Comparison of ENCODE assay signal across 3 cellular contexts in the genomic region with DNA sequence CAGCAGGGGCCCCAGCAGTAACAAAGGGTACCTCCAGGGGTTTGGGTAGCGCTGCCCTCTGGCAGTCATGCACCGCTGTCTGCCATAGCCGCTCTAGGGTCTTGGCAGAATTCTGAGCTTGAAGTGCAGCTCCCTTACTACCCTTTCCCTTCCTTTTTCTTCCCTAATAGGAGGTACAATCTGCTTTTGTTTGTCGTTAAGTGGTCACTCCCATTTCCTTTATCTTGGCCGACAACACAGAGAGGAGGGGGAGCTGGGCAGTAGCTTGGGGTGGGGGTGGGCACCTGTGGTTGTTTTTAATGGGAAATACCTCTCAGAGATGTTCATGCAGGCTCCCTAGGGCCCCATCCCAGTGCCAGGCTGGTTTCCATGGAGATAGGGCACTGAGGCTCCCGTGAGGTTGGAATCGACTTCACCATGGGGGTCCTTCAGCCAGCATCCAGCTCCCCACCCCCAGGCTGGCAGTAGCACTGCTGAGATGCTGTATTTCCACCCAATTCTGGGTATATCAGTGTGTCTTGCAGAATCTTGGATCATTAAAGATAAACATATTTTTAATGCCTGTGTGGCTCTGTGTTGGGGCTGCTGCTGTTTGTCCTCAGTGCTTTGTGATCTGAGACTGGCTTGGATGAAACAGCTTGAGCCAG.
TF ChIP-seq lines count a peak whose summit lies in the region.

No MANE protein-coding gene starts in this region.

TF ChIP-seq in IMR-90, 13 proteins besides CTCF, POLR2A, EP300 and RAD21:
- TF ChIP-seq MXI1 (IDR thresholded peaks at IDR 0.05; ENCODE audit: borderline replicate concordance, low read depth, low read length) (no peak), MAFK (IDR thresholded peaks at IDR 0.05; ENCODE audit: low read depth, low read length) (no peak), RFX5 (IDR thresholded peaks at IDR 0.05; ENCODE audit: low read depth, low read length) (no peak), RCOR1 (IDR thresholded peaks at IDR 0.05; ENCODE audit: insufficient replicate concordance, low read length) (no peak), FOS (IDR thresholded peaks at IDR 0.05; ENCODE audit: low read depth, low read length) (no peak), CEBPB (IDR thresholded peaks at IDR 0.05; ENCODE audit: low read depth, low read length) (no peak), MAZ (IDR thresholded peaks at IDR 0.05; ENCODE audit: borderline replicate concordance, low read depth, low read length) (no peak), CHD1 (IDR thresholded peaks at IDR 0.05; ENCODE audit: low read depth, low read length) (no peak), SMC3 (IDR thresholded peaks at IDR 0.05; ENCODE audit: low read depth, low read length) (no peak), NFE2L2 (IDR thresholded peaks at IDR 0.05; ENCODE audit: low read depth, low read length) (no peak)
- TF ChIP-seq, protein P1, sequence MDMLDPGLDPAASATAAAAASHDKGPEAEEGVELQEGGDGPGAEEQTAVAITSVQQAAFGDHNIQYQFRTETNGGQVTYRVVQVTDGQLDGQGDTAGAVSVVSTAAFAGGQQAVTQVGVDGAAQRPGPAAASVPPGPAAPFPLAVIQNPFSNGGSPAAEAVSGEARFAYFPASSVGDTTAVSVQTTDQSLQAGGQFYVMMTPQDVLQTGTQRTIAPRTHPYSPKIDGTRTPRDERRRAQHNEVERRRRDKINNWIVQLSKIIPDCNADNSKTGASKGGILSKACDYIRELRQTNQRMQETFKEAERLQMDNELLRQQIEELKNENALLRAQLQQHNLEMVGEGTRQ (IDR thresholded peaks at IDR 0.05; ENCODE audit: low read depth, low read length), result no peak
TF ChIP-seq in IMR-90: peak in this region for 0.

TF ChIP-seq in HepG2, 621 proteins besides CTCF, POLR2A, EP300 and RAD21:
- no peak for TF ChIP-seq ZNF781 (CRISPR knock-in tag; IDR thresholded peaks at IDR 0.05; ENCODE audit: borderline replicate concordance, not compliant biosample characterization)
- no peak for TF ChIP-seq ZNF7 (CRISPR knock-in tag; IDR thresholded peaks at IDR 0.05)
- TF ChIP-seq ZFP36L2 (CRISPR knock-in tag; IDR thresholded peaks at IDR 0.05), result no peak
- TF ChIP-seq, protein P2, sequence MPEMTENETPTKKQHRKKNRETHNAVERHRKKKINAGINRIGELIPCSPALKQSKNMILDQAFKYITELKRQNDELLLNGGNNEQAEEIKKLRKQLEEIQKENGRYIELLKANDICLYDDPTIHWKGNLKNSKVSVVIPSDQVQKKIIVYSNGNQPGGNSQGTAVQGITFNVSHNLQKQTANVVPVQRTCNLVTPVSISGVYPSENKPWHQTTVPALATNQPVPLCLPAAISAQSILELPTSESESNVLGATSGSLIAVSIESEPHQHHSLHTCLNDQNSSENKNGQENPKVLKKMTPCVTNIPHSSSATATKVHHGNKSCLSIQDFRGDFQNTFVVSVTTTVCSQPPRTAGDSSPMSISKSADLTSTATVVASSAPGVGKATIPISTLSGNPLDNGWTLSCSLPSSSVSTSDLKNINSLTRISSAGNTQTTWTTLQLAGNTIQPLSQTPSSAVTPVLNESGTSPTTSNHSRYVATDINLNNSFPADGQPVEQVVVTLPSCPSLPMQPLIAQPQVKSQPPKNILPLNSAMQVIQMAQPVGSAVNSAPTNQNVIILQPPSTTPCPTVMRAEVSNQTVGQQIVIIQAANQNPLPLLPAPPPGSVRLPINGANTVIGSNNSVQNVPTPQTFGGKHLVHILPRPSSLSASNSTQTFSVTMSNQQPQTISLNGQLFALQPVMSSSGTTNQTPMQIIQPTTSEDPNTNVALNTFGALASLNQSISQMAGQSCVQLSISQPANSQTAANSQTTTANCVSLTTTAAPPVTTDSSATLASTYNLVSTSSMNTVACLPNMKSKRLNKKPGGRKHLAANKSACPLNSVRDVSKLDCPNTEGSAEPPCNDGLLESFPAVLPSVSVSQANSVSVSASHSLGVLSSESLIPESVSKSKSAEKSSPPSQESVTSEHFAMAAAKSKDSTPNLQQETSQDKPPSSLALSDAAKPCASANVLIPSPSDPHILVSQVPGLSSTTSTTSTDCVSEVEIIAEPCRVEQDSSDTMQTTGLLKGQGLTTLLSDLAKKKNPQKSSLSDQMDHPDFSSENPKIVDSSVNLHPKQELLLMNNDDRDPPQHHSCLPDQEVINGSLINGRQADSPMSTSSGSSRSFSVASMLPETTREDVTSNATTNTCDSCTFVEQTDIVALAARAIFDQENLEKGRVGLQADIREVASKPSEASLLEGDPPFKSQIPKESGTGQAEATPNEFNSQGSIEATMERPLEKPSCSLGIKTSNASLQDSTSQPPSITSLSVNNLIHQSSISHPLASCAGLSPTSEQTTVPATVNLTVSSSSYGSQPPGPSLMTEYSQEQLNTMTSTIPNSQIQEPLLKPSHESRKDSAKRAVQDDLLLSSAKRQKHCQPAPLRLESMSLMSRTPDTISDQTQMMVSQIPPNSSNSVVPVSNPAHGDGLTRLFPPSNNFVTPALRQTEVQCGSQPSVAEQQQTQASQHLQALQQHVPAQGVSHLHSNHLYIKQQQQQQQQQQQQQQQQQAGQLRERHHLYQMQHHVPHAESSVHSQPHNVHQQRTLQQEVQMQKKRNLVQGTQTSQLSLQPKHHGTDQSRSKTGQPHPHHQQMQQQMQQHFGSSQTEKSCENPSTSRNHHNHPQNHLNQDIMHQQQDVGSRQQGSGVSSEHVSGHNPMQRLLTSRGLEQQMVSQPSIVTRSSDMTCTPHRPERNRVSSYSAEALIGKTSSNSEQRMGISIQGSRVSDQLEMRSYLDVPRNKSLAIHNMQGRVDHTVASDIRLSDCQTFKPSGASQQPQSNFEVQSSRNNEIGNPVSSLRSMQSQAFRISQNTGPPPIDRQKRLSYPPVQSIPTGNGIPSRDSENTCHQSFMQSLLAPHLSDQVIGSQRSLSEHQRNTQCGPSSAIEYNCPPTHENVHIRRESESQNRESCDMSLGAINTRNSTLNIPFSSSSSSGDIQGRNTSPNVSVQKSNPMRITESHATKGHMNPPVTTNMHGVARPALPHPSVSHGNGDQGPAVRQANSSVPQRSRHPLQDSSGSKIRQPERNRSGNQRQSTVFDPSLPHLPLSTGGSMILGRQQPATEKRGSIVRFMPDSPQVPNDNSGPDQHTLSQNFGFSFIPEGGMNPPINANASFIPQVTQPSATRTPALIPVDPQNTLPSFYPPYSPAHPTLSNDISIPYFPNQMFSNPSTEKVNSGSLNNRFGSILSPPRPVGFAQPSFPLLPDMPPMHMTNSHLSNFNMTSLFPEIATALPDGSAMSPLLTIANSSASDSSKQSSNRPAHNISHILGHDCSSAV (CRISPR knock-in tag; IDR thresholded peaks at IDR 0.05; ENCODE audit: borderline replicate concordance), result no peak
- no peak for TF ChIP-seq ZSCAN29 (CRISPR knock-in tag; conservative IDR thresholded peaks at IDR 0.05)
- TF ChIP-seq IKZF1 (IDR thresholded peaks at IDR 0.05), result no peak
- TF ChIP-seq HOXA3 (CRISPR knock-in tag; IDR thresholded peaks at IDR 0.05), result no peak
- TF ChIP-seq ISL2 (CRISPR knock-in tag; IDR thresholded peaks at IDR 0.05), result no peak
- no peak for TF ChIP-seq ZNF569 (CRISPR knock-in tag; IDR thresholded peaks at IDR 0.05; ENCODE audit: borderline replicate concordance)
- TF ChIP-seq KLF11 (CRISPR knock-in tag; IDR thresholded peaks at IDR 0.05), result no peak
- TF ChIP-seq, protein P3, sequence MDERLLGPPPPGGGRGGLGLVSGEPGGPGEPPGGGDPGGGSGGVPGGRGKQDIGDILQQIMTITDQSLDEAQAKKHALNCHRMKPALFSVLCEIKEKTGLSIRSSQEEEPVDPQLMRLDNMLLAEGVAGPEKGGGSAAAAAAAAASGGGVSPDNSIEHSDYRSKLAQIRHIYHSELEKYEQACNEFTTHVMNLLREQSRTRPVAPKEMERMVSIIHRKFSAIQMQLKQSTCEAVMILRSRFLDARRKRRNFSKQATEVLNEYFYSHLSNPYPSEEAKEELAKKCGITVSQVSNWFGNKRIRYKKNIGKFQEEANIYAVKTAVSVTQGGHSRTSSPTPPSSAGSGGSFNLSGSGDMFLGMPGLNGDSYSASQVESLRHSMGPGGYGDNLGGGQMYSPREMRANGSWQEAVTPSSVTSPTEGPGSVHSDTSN (CRISPR knock-in tag; IDR thresholded peaks at IDR 0.05), result no peak
- no peak for TF ChIP-seq NFATC3 (CRISPR knock-in tag; IDR thresholded peaks at IDR 0.05)
- no peak for TF ChIP-seq KLF16 (CRISPR knock-in tag; IDR thresholded peaks at IDR 0.05)
- TF ChIP-seq U2AF2 (IDR thresholded peaks at IDR 0.05; ENCODE audit: low read depth, low read length), result no peak

TF ChIP-seq in GM12891, 5 proteins besides CTCF, POLR2A, EP300 and RAD21:
- no peak for TF ChIP-seq POU2F2 (IDR thresholded peaks at IDR 0.05; ENCODE audit: low read depth, low read length)
- no peak for TF ChIP-seq TAF1 (IDR thresholded peaks at IDR 0.05; ENCODE audit: low read depth, low read length)
- TF ChIP-seq PAX5 (IDR thresholded peaks at IDR 0.05; ENCODE audit: insufficient read depth, low read length, severe bottlenecking), result no peak
- no peak for TF ChIP-seq POLR2AphosphoS5 (IDR thresholded peaks at IDR 0.05; ENCODE audit: low read depth, low read length)
TF ChIP-seq in GM12891: peak in this region for 0.
